In genomic region chr2:140797718-140798117, GRCh38 we compare ENCODE assay signal across 14 cellular contexts.
A peak's percentile ranks its signal among the peaks of the same experiment; 100 is the strongest.
DNase-seq lines count a peak whose midpoint lies in the region; ATAC-seq, FAIRE-seq and TF ChIP-seq lines count a peak whose summit lies in the region.
"Had no signal": no experiment of that assay in that cellular context is flagged by ENCODE, and none has a peak within 500 bp of the region (broad histone marks: within the 10 kb centered on the region; RNA-seq: fewer than 3 reads in every experiment).

No MANE protein-coding gene starts in this region.

- TF ChIP-seq CTCF in Peyer's patch (IDR thresholded peaks at IDR 0.05): no peak
- no peak for TF ChIP-seq CTCF in PC-9 (conservative IDR thresholded peaks at IDR 0.05)

- H3K4me1 Mint-ChIP-seq in activated CD4-positive, alpha-beta memory T cell treated with anti-CD3 and anti-CD28 coated beads for 36 hours (ENCODE audit: low read depth): no peaks in the 10 kb centered on the region
- H3K4me1 Mint-ChIP-seq: activated naive CD4-positive, alpha-beta T cell treated with anti-CD3 and anti-CD28 coated beads, Interleukin-2, amount 50 U/mL, for 24 hours had no signal

- H3K9me3 ChIP-seq in Peyer's patch (no peaks in the 10 kb centered on the region), PC-9 (ENCODE audit: insufficient read depth, low read depth) (no peaks in the 10 kb centered on the region)
- H3K9me3 ChIP-seq: gastroesophageal sphincter had no signal

- no peak overlapping the region for H2AFZ ChIP-seq in PC-9

- H3K4me3 ChIP-seq in Peyer's patch (no peak overlapping the region), PC-9 (no peak overlapping the region)
- H3K4me3 ChIP-seq: coronary artery, gastroesophageal sphincter had no signal

- no peak overlapping the region for H3K4me2 ChIP-seq in PC-9

- DNase-seq in LoVo (ENCODE audit: low spot score) (peak; percentile 6), GM19239 (ENCODE audit: insufficient read length, low spot score) (no peak), Peyer's patch (no peak), PC-9 (no peak)
- no peak for DNase-seq in activated CD4-positive, alpha-beta memory T cell treated with anti-CD3 and anti-CD28 coated beads for 36 hours
- DNase-seq: activated CD4-positive, alpha-beta T cell treated with anti-CD3 and anti-CD28 coated beads, Interleukin-2, amount 50 U/mL, for 4 hours; NCI-H524; nucleus accumbens had no signal

- POLR2A ChIA-PET in activated CD4-positive, alpha-beta memory T cell treated with anti-CD3 and anti-CD28 coated beads for 36 hours (lab: Charles Lee): no interaction called here
- POLR2A ChIA-PET in PC-9 (lab: Charles Lee; ENCODE audit: unreplicated experiment): interaction anchor here (0.7 kb wide), 1 partner anchor 16 kb away, joined by 6 read pairs; no protein-coding TSS in a partner anchor

- intact Hi-C loops in activated CD4-positive, alpha-beta memory T cell treated with anti-CD3 and anti-CD28 coated beads for 36 hours (cut with micrococcal nuclease): no loop called here
- intact Hi-C loops in PC-9 (cut with micrococcal nuclease; ENCODE audit: unreplicated experiment): no loop called here

- no peaks in the 10 kb centered on the region for H4K20me1 ChIP-seq in PC-9 (ENCODE audit: insufficient read depth)

- no peak overlapping the region for H3K27ac ChIP-seq in Peyer's patch
- no peak overlapping the region for H3K27ac ChIP-seq in PC-9
- H3K27ac ChIP-seq: coronary artery, gastroesophageal sphincter had no signal

- ATAC-seq in GM18505 (IDR thresholded peaks at IDR 0.05; ENCODE audit: unreplicated experiment) (peak; percentile 93), GM21360 (IDR thresholded peaks at IDR 0.05; ENCODE audit: unreplicated experiment) (peak; percentile 98), HG02943 (IDR thresholded peaks at IDR 0.05; ENCODE audit: low read depth, unreplicated experiment) (peak; percentile 86)
- ATAC-seq: gastroesophageal sphincter had no signal

- no peaks in the 10 kb centered on the region for H3K4me1 ChIP-seq in Peyer's patch
- H3K4me1 ChIP-seq in PC-9 (replicated peaks; ENCODE audit: insufficient read depth): no peaks in the 10 kb centered on the region
- H3K4me1 ChIP-seq: gastroesophageal sphincter had no signal

- H3K27me3 ChIP-seq in Peyer's patch: no peaks in the 10 kb centered on the region
- no peaks in the 10 kb centered on the region for H3K27me3 ChIP-seq in PC-9 (ENCODE audit: insufficient read depth, low read depth)
- H3K27me3 ChIP-seq: gastroesophageal sphincter had no signal

- no peaks in the 10 kb centered on the region for H3K79me2 ChIP-seq in PC-9 (ENCODE audit: low read depth)

- H3K36me3 Mint-ChIP-seq in activated CD4-positive, alpha-beta memory T cell treated with anti-CD3 and anti-CD28 coated beads for 36 hours: no peaks in the 10 kb centered on the region
- H3K36me3 Mint-ChIP-seq: activated naive CD4-positive, alpha-beta T cell treated with anti-CD3 and anti-CD28 coated beads, Interleukin-2, amount 50 U/mL, for 24 hours had no signal

- no peaks in the 10 kb centered on the region for H3K36me3 ChIP-seq in Peyer's patch
- H3K36me3 ChIP-seq in PC-9 (ENCODE audit: low read depth): no peaks in the 10 kb centered on the region
- H3K36me3 ChIP-seq: gastroesophageal sphincter had no signal

- TF ChIP-seq POLR2A in GM18505 (IDR thresholded peaks at IDR 0.05; ENCODE audit: borderline replicate concordance, extremely low read depth, insufficient read depth, insufficient read length): no peak
- no peak for TF ChIP-seq POLR2A in Peyer's patch (IDR thresholded peaks at IDR 0.05)

- no peaks in the 10 kb centered on the region for H3K27me3 Mint-ChIP-seq in activated CD4-positive, alpha-beta memory T cell treated with anti-CD3 and anti-CD28 coated beads for 36 hours
- H3K27me3 Mint-ChIP-seq: activated naive CD4-positive, alpha-beta T cell treated with anti-CD3 and anti-CD28 coated beads, Interleukin-2, amount 50 U/mL, for 24 hours had no signal

- no peak for FAIRE-seq in GM19239 (lab: Jason Lieb, UNC)

- H3K27ac Mint-ChIP-seq in activated CD4-positive, alpha-beta memory T cell treated with anti-CD3 and anti-CD28 coated beads for 36 hours: no peak overlapping the region
- H3K27ac Mint-ChIP-seq: activated naive CD4-positive, alpha-beta T cell treated with anti-CD3 and anti-CD28 coated beads, Interleukin-2, amount 50 U/mL, for 24 hours had no signal

- CTCF ChIA-PET in activated CD4-positive, alpha-beta memory T cell treated with anti-CD3 and anti-CD28 coated beads for 36 hours (lab: Charles Lee): interaction anchor here (0.6 kb wide), 1 partner anchor 53 kb away, joined by 3 read pairs; no protein-coding TSS in a partner anchor
- CTCF ChIA-PET in PC-9 (lab: Charles Lee): no interaction called here

- no peak overlapping the region for H3K4me3 Mint-ChIP-seq in activated CD4-positive, alpha-beta memory T cell treated with anti-CD3 and anti-CD28 coated beads for 36 hours
- H3K4me3 Mint-ChIP-seq: activated naive CD4-positive, alpha-beta T cell treated with anti-CD3 and anti-CD28 coated beads, Interleukin-2, amount 50 U/mL, for 24 hours had no signal

- BruUV-seq in PC-9 (replicated peaks; lab: Mats Ljungman, UMichigan): no TSS peak

- peaks cover 17% of the 10 kb centered on the region for H3K9me3 Mint-ChIP-seq in activated CD4-positive, alpha-beta memory T cell treated with anti-CD3 and anti-CD28 coated beads for 36 hours
- H3K9me3 Mint-ChIP-seq: activated naive CD4-positive, alpha-beta T cell treated with anti-CD3 and anti-CD28 coated beads, Interleukin-2, amount 50 U/mL, for 24 hours had no signal

- no peaks in the 10 kb centered on the region for H3K9me2 ChIP-seq in PC-9 (ENCODE audit: insufficient read depth)

- no peaks in the 10 kb centered on the region; the same call in 1 of the 2 replicates for H3F3A ChIP-seq in PC-9 (ENCODE audit: insufficient read depth, low read depth)
